In the genomic region with DNA sequence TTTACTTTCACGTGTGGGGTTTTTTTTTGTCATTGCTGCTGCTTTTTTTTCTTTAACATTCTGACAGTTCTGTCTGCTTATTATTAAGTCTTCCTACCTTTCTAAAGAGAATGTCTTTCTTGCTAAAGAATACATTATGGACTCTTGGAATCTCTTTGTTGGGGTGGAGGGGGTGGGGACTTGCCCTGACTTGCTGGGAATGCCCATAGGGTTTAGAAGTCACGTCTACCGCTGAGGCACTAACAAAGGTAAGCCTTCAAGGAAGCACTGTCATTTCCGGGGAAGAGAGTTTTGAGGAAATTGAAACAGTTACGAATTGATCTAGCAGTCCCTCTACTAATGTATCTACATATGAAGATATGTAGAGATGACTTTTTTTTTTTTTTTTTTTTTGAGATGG, we compare ENCODE assay signal across 9 cellular contexts. TPM values are rescaled to one million over a fixed set of nuclear protein-coding genes. Genes with fewer than 3 reads are reported as not detected.
DNase-seq lines count a peak whose midpoint lies in the region; ATAC-seq and TF ChIP-seq lines count a peak whose summit lies in the region.
"Had no signal": no experiment of that assay in that cellular context is flagged by ENCODE, and none has a peak within 500 bp of the region (broad histone marks: within the 10 kb centered on the region; RNA-seq: fewer than 3 reads in every experiment).

No MANE protein-coding gene starts in this region.

- peak overlapping the region; percentile 97 for H3K9ac ChIP-seq in smooth muscle cell (ENCODE audit: low read depth)

- no peak overlapping the region for H2AFZ ChIP-seq in GM23338
- H2AFZ ChIP-seq in smooth muscle cell (ENCODE audit: low read depth) = no peak overlapping the region

- H3K9me3 ChIP-seq in smooth muscle cell (replicated peaks; ENCODE audit: low read depth) = no peaks in the 10 kb centered on the region

- H3K4me3 Mint-ChIP-seq in GM23338 (no peak overlapping the region), WTC11 (peak overlapping the region; percentile 6; the same call in 1 of the 2 replicates)

- TF ChIP-seq POLR2A in lower leg skin (IDR thresholded peaks at IDR 0.05) = no peak

- peaks cover 7% of the 10 kb centered on the region for H3K27me3 Mint-ChIP-seq in GM23338 (ENCODE audit: insufficient read depth, low read depth, poor library complexity)
- no peaks in the 10 kb centered on the region for H3K27me3 Mint-ChIP-seq in WTC11 (ENCODE audit: low read depth)

- H3K36me3 ChIP-seq in GM23338 (ENCODE audit: insufficient read depth) = no peaks in the 10 kb centered on the region
- H3K36me3 ChIP-seq in smooth muscle cell (ENCODE audit: low read depth) = no peaks in the 10 kb centered on the region

- peaks cover 22% of the 10 kb centered on the region; the same call in 1 of the 2 replicates for H3K4me1 ChIP-seq in GM23338 (ENCODE audit: insufficient read depth)
- H3K4me1 ChIP-seq in smooth muscle cell (ENCODE audit: low read depth) = peaks cover 14% of the 10 kb centered on the region

- H4K20me1 ChIP-seq in GM23338 (replicated peaks; ENCODE audit: insufficient read depth) = no peaks in the 10 kb centered on the region
- peaks cover 58% of the 10 kb centered on the region for H4K20me1 ChIP-seq in smooth muscle cell (ENCODE audit: low read depth)

- peaks cover 23% of the 10 kb centered on the region for H3F3A ChIP-seq in GM23338 (replicated peaks; ENCODE audit: low read depth)
- peaks cover 36% of the 10 kb centered on the region for H3F3A ChIP-seq in smooth muscle cell (ENCODE audit: low read depth)

- H3K79me2 ChIP-seq in GM23338 (replicated peaks; ENCODE audit: insufficient read depth) = no peaks in the 10 kb centered on the region; the same call in 1 of the 2 replicates
- peaks cover 89% of the 10 kb centered on the region for H3K79me2 ChIP-seq in smooth muscle cell (ENCODE audit: low read depth)

- TF ChIP-seq CTCF in GM23338 (conservative IDR thresholded peaks at IDR 0.05; ENCODE audit: low read depth in 2 of 2) (no peak), WTC11 (IDR thresholded peaks at IDR 0.05) (no peak), fibroblast of pulmonary artery (IDR thresholded peaks at IDR 0.05; ENCODE audit: low read length, missing control alignments) (no peak), smooth muscle cell (IDR thresholded peaks at IDR 0.05; ENCODE audit: borderline replicate concordance, insufficient read depth, poor library complexity, severe bottlenecking) (no peak), lower leg skin (IDR thresholded peaks at IDR 0.05) (no peak)

- H3K27ac Mint-ChIP-seq in GM23338 = peak overlapping the region; percentile 88
- H3K27ac Mint-ChIP-seq in WTC11 = peak overlapping the region; percentile 97

- H3K9me3 Mint-ChIP-seq in GM23338 (no peaks in the 10 kb centered on the region), WTC11 (no peaks in the 10 kb centered on the region)

- intact Hi-C loops in lower leg skin (cut with DNase I; ENCODE audit: low total_unique reads) (no loop called here), posterior cingulate gyrus (cut with DNase I) (no loop called here)

- H3K9me2 ChIP-seq in GM23338 (ENCODE audit: insufficient read depth) = no peaks in the 10 kb centered on the region

- H3K27me3 ChIP-seq in GM23338 (ENCODE audit: insufficient read depth) = no peaks in the 10 kb centered on the region
- no peaks in the 10 kb centered on the region for H3K27me3 ChIP-seq in smooth muscle cell (ENCODE audit: low read depth)

- no peak overlapping the region for H3K4me2 ChIP-seq in GM23338
- H3K4me2 ChIP-seq in smooth muscle cell = peak overlapping the region; percentile 72

- peak; percentile 60 for ATAC-seq in GM23338
- ATAC-seq in WTC11 = peak; percentile 45
- no peak for ATAC-seq in GM19467 (IDR thresholded peaks at IDR 0.05; ENCODE audit: unreplicated experiment)

- H3K27ac ChIP-seq in GM23338 (ENCODE audit: low read depth) (peak overlapping the region; percentile 72), smooth muscle cell (ENCODE audit: low read depth) (peak overlapping the region; percentile 100)

- peaks cover 4% of the 10 kb centered on the region; the same call in 1 of the 3 replicates for H3K36me3 Mint-ChIP-seq in GM23338 (ENCODE audit: low read depth)
- no peaks in the 10 kb centered on the region for H3K36me3 Mint-ChIP-seq in WTC11

- CTCF ChIA-PET in WTC11 (lab: Charles Lee) = no interaction called here

- 33% methylated on average over 5 of the region's 5 CpGs for WGBS in smooth muscle cell (ENCODE audit: low lambda C conversion rate)
- WGBS in lower leg skin, 2 donors = 4 to 12% methylated on average over 5 of the region's 5 CpGs

- no peak overlapping the region for H3K4me3 ChIP-seq in GM23338
- H3K4me3 ChIP-seq in fibroblast of pulmonary artery (replicated peaks; ENCODE audit: low read depth, low read length) = peak overlapping the region; percentile 3
- peak overlapping the region; percentile 36 for H3K4me3 ChIP-seq in smooth muscle cell
- H3K4me3 ChIP-seq in lower leg skin (ENCODE audit: low read depth, poor library complexity, severe bottlenecking) = no peak overlapping the region

- DNase-seq in GM23338 (ENCODE audit: low spot score) (peak; percentile 57), WTC11 (ENCODE audit: low spot score) (no peak), fibroblast of pulmonary artery (ENCODE audit: low read depth) (no peak), smooth muscle cell (lab: John Stamatoyannopoulos, UW; ENCODE audit: unreplicated experiment) (no peak), GM19240 (ENCODE audit: insufficient read length, low spot score) (no peak), lower leg skin (ENCODE audit: low spot score in 2 of 2) (no peak), posterior cingulate gyrus (no peak)
- DNase-seq: stimulated activated naive CD4-positive, alpha-beta T cell treated with Interleukin-2 at 50 U/mL for 16 hours had no signal

- POLR2A ChIA-PET in WTC11 (lab: Charles Lee) = no interaction called here

- H3K4me1 Mint-ChIP-seq in GM23338 = peaks cover 39% of the 10 kb centered on the region
- H3K4me1 Mint-ChIP-seq in WTC11 = peaks cover 50% of the 10 kb centered on the region

TF ChIP-seq in GM23338, 12 proteins besides CTCF, POLR2A, EP300 and RAD21 (continues in another document):
- TF ChIP-seq CREB1 (CRISPR knock-in tag; IDR thresholded peaks at IDR 0.05; ENCODE audit: low read depth) = no peak

TF ChIP-seq in WTC11, 78 proteins besides CTCF, POLR2A, EP300 and RAD21:
- TF ChIP-seq ZNF121 (CRISPR knock-in tag; IDR thresholded peaks at IDR 0.05) = no peak
- TF ChIP-seq, protein P1, sequence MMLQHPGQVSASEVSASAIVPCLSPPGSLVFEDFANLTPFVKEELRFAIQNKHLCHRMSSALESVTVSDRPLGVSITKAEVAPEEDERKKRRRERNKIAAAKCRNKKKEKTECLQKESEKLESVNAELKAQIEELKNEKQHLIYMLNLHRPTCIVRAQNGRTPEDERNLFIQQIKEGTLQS (CRISPR knock-in tag; conservative IDR thresholded peaks at IDR 0.05) = no peak
- TF ChIP-seq, protein P2, sequence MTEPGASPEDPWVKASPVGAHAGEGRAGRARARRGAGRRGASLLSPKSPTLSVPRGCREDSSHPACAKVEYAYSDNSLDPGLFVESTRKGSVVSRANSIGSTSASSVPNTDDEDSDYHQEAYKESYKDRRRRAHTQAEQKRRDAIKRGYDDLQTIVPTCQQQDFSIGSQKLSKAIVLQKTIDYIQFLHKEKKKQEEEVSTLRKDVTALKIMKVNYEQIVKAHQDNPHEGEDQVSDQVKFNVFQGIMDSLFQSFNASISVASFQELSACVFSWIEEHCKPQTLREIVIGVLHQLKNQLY (CRISPR knock-in tag; IDR thresholded peaks at IDR 0.05) = no peak
- TF ChIP-seq SOX15 (CRISPR knock-in tag; IDR thresholded peaks at IDR 0.05) = no peak

RNA-seq across cellular contexts. Expression of a gene that starts 19.4 kb away (rescaled TPM):
- 28.5 and 34.5 TPM in 2 replicates for total RNA-seq in GM23338 (2014; rRNA removed; shearing (Covaris generic))
- 43.1 and 43.7 TPM in 2 replicates for polyA plus RNA-seq in GM23338 (2016; fragmentation: Nextera tagmentation; extraction: Ambion mirVana)
- 72.1 to 77.9 TPM (median 73.6 TPM) in 3 replicates for total RNA-seq in WTC11 (2021)
- 647 and 726 TPM in 2 replicates for total RNA-seq in smooth muscle cell
- polyA plus RNA-seq in smooth muscle cell = 1,194 and 1,373 TPM in 2 replicates
- 100 to 1,000 TPM; 168 to 384 (median 194) TPM for total RNA-seq in lower leg skin

RNA-seq across cellular contexts. Expression of a gene that starts 41.3 kb away (rescaled TPM):
- total RNA-seq in GM23338 (2014; rRNA removed; shearing (Covaris generic)) = 0.28 and 0.97 TPM in 2 replicates
- polyA plus RNA-seq in GM23338 (2016; fragmentation: Nextera tagmentation; extraction: Ambion mirVana) = 0.40 and 0.60 TPM in 2 replicates
- total RNA-seq in WTC11 (2021) = 0.78 to 1.0 TPM (median 1.0 TPM) in 3 replicates
- total RNA-seq in smooth muscle cell = 1.1 and 2.6 TPM in 2 replicates
- 1.3 and 3.6 TPM in 2 replicates for polyA plus RNA-seq in smooth muscle cell
- total RNA-seq in lower leg skin = 100 to 1,000 TPM in 1 of 4 donors, 10 to 100 TPM in 3; 40.7 to 113 (median 67.6) TPM

Comparison
In these comparisons a context has a peak if more than half of its experiments do, and no peak if none do; other contexts are left out.
1. H3K4me3 ChIP-seq: peak in fibroblast of pulmonary artery (single experiment) and smooth muscle cell (single experiment); none in GM23338 (single experiment) and lower leg skin (single experiment).
2. RNA of a gene that starts 41.3 kb away (total RNA-seq): 40.7 to 113 TPM in lower leg skin; 1.1 to 2.6 TPM in smooth muscle cell, 0.78 to 1.0 TPM in WTC11 and 0.28 to 0.97 TPM in GM23338; every median in the first group is over 10 times any median in the second.